19 cellular contexts compared by ENCODE assay signal in genomic region chr6:70886661-70887060, GRCh38.
"Had no signal": no experiment of that assay in that cellular context is flagged by ENCODE, and none has a peak within 500 bp of the region (broad histone marks: within the 10 kb centered on the region; RNA-seq: fewer than 3 reads in every experiment).

No MANE protein-coding gene starts in this region.

- H3K27ac ChIP-seq: brain microvascular endothelial cell, cardiac muscle cell had no signal

- H3K36me3 ChIP-seq: brain microvascular endothelial cell, cardiac muscle cell had no signal

- H3K4me3 ChIP-seq: cardiac muscle cell had no signal

- H3K27me3 ChIP-seq: brain microvascular endothelial cell, cardiac muscle cell had no signal

- DNase-seq: activated CD4-positive, alpha-beta T cell treated with anti-CD3 and anti-CD28 coated beads for 48 hours; activated CD4-positive, alpha-beta T cell treated with anti-CD3 and anti-CD28 coated beads, Interleukin-2, amount 50 U/mL, for 4 hours; activated CD4-positive, CD25-positive, alpha-beta regulatory T cell treated with anti-CD3 and anti-CD28 coated beads, Interleukin-2, amount 50 U/mL, for 72 hours; activated CD8-positive, alpha-beta memory T cell treated with anti-CD3 and anti-CD28 coated beads, Interleukin-2, amount 10 ng/mL, durations not matched to agents 7 days and 5 days; activated effector memory CD4-positive, alpha-beta T cell treated with Interleukin-2 at 50 U/mL for 16 hours; activated naive CD4-positive, alpha-beta T cell; activated T-cell treated with anti-CD3 and anti-CD28 coated beads, Interleukin-2, amount 50 U/mL, for 24 hours; amniotic stem cell; brain microvascular endothelial cell; KG1; NCI-H1048; NCI-H146; NCI-H187 treated with DMSO at 0.1 percent for 48 hours; NCI-H345; NCI-H510A; PC-3; SHP77 had no signal

- ATAC-seq: activated CD8-positive, alpha-beta memory T cell treated with anti-CD3 and anti-CD28 coated beads, Interleukin-2, amount 10 ng/mL, durations not matched to agents 7 days and 5 days; PC-3; WTC11 had no signal
